In the genomic region with DNA sequence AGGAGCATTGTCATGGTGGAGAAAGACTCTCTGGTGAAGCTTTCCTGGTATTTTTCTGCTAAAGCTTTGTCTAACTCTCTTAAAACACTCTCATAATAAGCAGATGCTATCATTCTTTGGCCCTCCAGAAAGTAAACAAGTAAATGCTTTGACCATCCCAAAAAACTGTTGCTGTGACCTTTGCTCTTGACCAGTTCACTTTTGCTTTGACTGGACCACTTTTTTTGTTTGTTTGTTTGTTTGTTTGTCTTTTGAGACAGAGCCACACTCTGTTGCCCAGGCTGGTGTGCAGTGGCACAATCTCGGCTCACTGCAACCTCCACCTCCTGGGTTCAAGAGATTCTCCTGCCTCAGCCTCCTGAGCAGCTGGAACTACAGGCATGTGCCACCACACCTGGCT, we compare ENCODE assay signal across 7 cellular contexts. TPM values are rescaled to one million over a fixed set of nuclear protein-coding genes. Genes with fewer than 3 reads are reported as not detected.
"Had no signal": no experiment of that assay in that cellular context is flagged by ENCODE, and none has a peak within 500 bp of the region (broad histone marks: within the 10 kb centered on the region; RNA-seq: fewer than 3 reads in every experiment).

No MANE protein-coding gene starts in this region.

RNA-seq across cellular contexts. Expression of gene ADORA3, which starts 44.4 kb away (rescaled TPM):
- total RNA-seq: GM23248, GM23338, H1, H4, H7, H9, HFFc6 had no signal
- polyA plus RNA-seq: GM23248, GM23338 had no signal

RNA-seq across cellular contexts. Expression of gene TMIGD3, which starts 44.4 kb away (rescaled TPM):
- total RNA-seq: GM23248, GM23338, H1, H4, H9, HFFc6 had no signal
- polyA plus RNA-seq: GM23248, GM23338, H1 had no signal
